In genomic region chr14:73269729-73270651, GRCh38 we compare ENCODE assay signal across 9 cellular contexts. TPM values are rescaled to one million over a fixed set of nuclear protein-coding genes. Genes with fewer than 3 reads are reported as not detected.
A peak's percentile ranks its signal among the peaks of the same experiment; 100 is the strongest.
DNase-seq lines count a peak whose midpoint lies in the region; ATAC-seq and TF ChIP-seq lines count a peak whose summit lies in the region.
"Had no signal": no experiment of that assay in that cellular context is flagged by ENCODE, and none has a peak within 500 bp of the region (broad histone marks: within the 10 kb centered on the region; RNA-seq: fewer than 3 reads in every experiment).

No MANE protein-coding gene starts in this region.

- peak overlapping the region; percentile 12; the same call in 1 of the 2 replicates for H3K27ac Mint-ChIP-seq in HFFc6
- no peak overlapping the region for H3K27ac Mint-ChIP-seq in activated T-cell treated with anti-CD3 and anti-CD28 coated beads, Interleukin-2, amount 50 U/mL, for 72 hours

- intact Hi-C loops in left ventricle myocardium inferior (cut with micrococcal nuclease) (no loop called here), sciatic nerve (cut with DNase I) (no loop called here)

- 0 out of 2 replicates have a peak, but pooled peaks cover 5% of the 10 kb centered on the region for H3K4me1 Mint-ChIP-seq in HFFc6 (ENCODE audit: low read depth)
- H3K4me1 Mint-ChIP-seq in activated T-cell treated with anti-CD3 and anti-CD28 coated beads, Interleukin-2, amount 50 U/mL, for 72 hours (ENCODE audit: low read depth), result peaks cover 8% of the 10 kb centered on the region

- peak; percentile 43 to 55 for ATAC-seq in activated T-cell treated with anti-CD3 and anti-CD28 coated beads, Interleukin-2, amount 50 U/mL, for 72 hours (replicated peaks in 1 of 2)
- peak; percentile 72 for ATAC-seq in sciatic nerve
- ATAC-seq: A549 had no signal

- no peaks in the 10 kb centered on the region for H3K9me3 Mint-ChIP-seq in HFFc6
- no peaks in the 10 kb centered on the region for H3K9me3 Mint-ChIP-seq in activated T-cell treated with anti-CD3 and anti-CD28 coated beads, Interleukin-2, amount 50 U/mL, for 72 hours

- H3K27me3 Mint-ChIP-seq in HFFc6 (ENCODE audit: insufficient read depth), result peaks cover 2% of the 10 kb centered on the region; the same call in 1 of the 2 replicates
- H3K27me3 Mint-ChIP-seq in activated T-cell treated with anti-CD3 and anti-CD28 coated beads, Interleukin-2, amount 50 U/mL, for 72 hours (ENCODE audit: low read depth), result peaks cover 43% of the 10 kb centered on the region

- peaks cover 14% of the 10 kb centered on the region for H3K36me3 ChIP-seq in left ventricle myocardium inferior

- TF ChIP-seq CTCF in HFFc6 (IDR thresholded peaks at IDR 0.05) (no peak), left ventricle myocardium inferior (IDR thresholded peaks at IDR 0.05; ENCODE audit: borderline replicate concordance) (no peak)

- H3K4me1 ChIP-seq in left ventricle myocardium inferior, result peaks cover 14% of the 10 kb centered on the region
- H3K4me1 ChIP-seq: A549 had no signal

- H3K4me3 ChIP-seq in left ventricle myocardium inferior, result peak overlapping the region; percentile 66
- H3K4me3 ChIP-seq: A549 had no signal

- peak; percentile 12 for DNase-seq in NCI-H82 (lab: John Stamatoyannopoulos, UW)
- no peak for DNase-seq in NCI-H82 treated with DMSO at 0.1 percent for 48 hours (lab: John Stamatoyannopoulos, UW; ENCODE audit: unreplicated experiment)
- DNase-seq in HFFc6, result no peak
- no peak for DNase-seq in activated T-cell treated with anti-CD3 and anti-CD28 coated beads, Interleukin-2, amount 50 U/mL, for 72 hours
- DNase-seq in left ventricle myocardium inferior, result peak; percentile 64
- peak; percentile 74 for DNase-seq in sciatic nerve (ENCODE audit: low spot score)
- DNase-seq in stimulated activated CD4-positive, alpha-beta T cell treated with anti-CD3 and anti-CD28 coated beads, Interleukin-1b, Interleukin-23, amount 100 ng/mL, for 48 hours, result no peak
- DNase-seq in NCI-H526 treated with DMSO at 0.1 percent for 48 hours (lab: John Stamatoyannopoulos, UW), result no peak

- H3K9me3 ChIP-seq in left ventricle myocardium inferior (replicated peaks), result no peaks in the 10 kb centered on the region
- H3K9me3 ChIP-seq: A549 had no signal

- peak overlapping the region; percentile 60; the same call in 1 of the 2 replicates for H3K4me3 Mint-ChIP-seq in HFFc6
- peak overlapping the region; percentile 75 for H3K4me3 Mint-ChIP-seq in activated T-cell treated with anti-CD3 and anti-CD28 coated beads, Interleukin-2, amount 50 U/mL, for 72 hours

- H3K27ac ChIP-seq in left ventricle myocardium inferior (replicated peaks), result peak overlapping the region; percentile 30
- H3K27ac ChIP-seq: A549 had no signal

- peaks cover 7% of the 10 kb centered on the region; the same call in 1 of the 2 replicates for H3K36me3 Mint-ChIP-seq in HFFc6 (ENCODE audit: low read depth)
- no peaks in the 10 kb centered on the region for H3K36me3 Mint-ChIP-seq in activated T-cell treated with anti-CD3 and anti-CD28 coated beads, Interleukin-2, amount 50 U/mL, for 72 hours (ENCODE audit: insufficient read depth in 2 of 2)

- H3K27me3 ChIP-seq in left ventricle myocardium inferior (ENCODE audit: low read depth), result no peaks in the 10 kb centered on the region

RNA-seq across cellular contexts. Expression of gene PAPLN, which starts 32.7 kb away (rescaled TPM):
- total RNA-seq in HFFc6 (2021; fragmentation: NEBNext Ultra II Directional; extraction: Animal tissue kit (Norgen Biotek cat#: 25700)), result 1 to 10 TPM; 1.5 to 3.0 (median 2.3) TPM
- total RNA-seq in activated T-cell treated with anti-CD3 and anti-CD28 coated beads, Interleukin-2, amount 50 U/mL, for 72 hours, result 1 to 10 TPM in 1 of 2 donors, under 1 TPM in 1; 0.58 to 1.3 TPM
- total RNA-seq in left ventricle myocardium inferior (1.2 TPM), sciatic nerve (115 TPM)

Comparison
In these comparisons a context has a peak if more than half of its experiments do, and no peak if none do; other contexts are left out.
1. DNase-seq: peak in NCI-H82 (single experiment), left ventricle myocardium inferior (single experiment) and sciatic nerve (single experiment); none in NCI-H82 treated with DMSO at 0.1 percent for 48 hours (single experiment), HFFc6 (single experiment), activated T-cell treated with anti-CD3 and anti-CD28 coated beads, Interleukin-2, amount 50 U/mL, for 72 hours (0 of 2), stimulated activated CD4-positive, alpha-beta T cell treated with anti-CD3 and anti-CD28 coated beads, Interleukin-1b, Interleukin-23, amount 100 ng/mL, for 48 hours (single experiment) and NCI-H526 treated with DMSO at 0.1 percent for 48 hours (single experiment).
2. RNA of gene PAPLN, which starts 32.7 kb away (total RNA-seq): 115 TPM in sciatic nerve (single experiment); 1.5 to 3.0 TPM in HFFc6, 0.58 to 1.3 TPM in activated T-cell treated with anti-CD3 and anti-CD28 coated beads, Interleukin-2, amount 50 U/mL, for 72 hours and 1.2 TPM in left ventricle myocardium inferior (single experiment); every median in the first group is over 10 times any median in the second.